15 cellular contexts compared by ENCODE assay signal in genomic region chr2:158618859-158619490, GRCh38.
DNase-seq lines count a peak whose midpoint lies in the region; ATAC-seq, FAIRE-seq and TF ChIP-seq lines count a peak whose summit lies in the region.
"Had no signal": no experiment of that assay in that cellular context is flagged by ENCODE, and none has a peak within 500 bp of the region (broad histone marks: within the 10 kb centered on the region; RNA-seq: fewer than 3 reads in every experiment).

No MANE protein-coding gene starts in this region.

- no peaks in the 10 kb centered on the region for H3K9me2 ChIP-seq in GM23248 (ENCODE audit: insufficient read depth)

- FAIRE-seq in GM19239 (lab: Jason Lieb, UNC): no peak

- no peaks in the 10 kb centered on the region for H3K27me3 Mint-ChIP-seq in osteocyte (ENCODE audit: unreplicated experiment)
- H3K27me3 Mint-ChIP-seq: activated CD4-positive, alpha-beta T cell treated with anti-CD3 and anti-CD28 coated beads, Interleukin-2, amount 10 ng/mL, durations not matched to agents 7 days and 5 days; CD4-positive, CD25-positive, alpha-beta regulatory T cell; IgD-negative memory B cell; natural killer cell treated with Interleukin-12 subunit alpha and Interleukin-12 subunit beta and Interleukin-15 and Interleukin-18, amount 100 ng/mL, for 72 hours had no signal

- no peaks in the 10 kb centered on the region for H3K79me2 ChIP-seq in GM23248 (ENCODE audit: insufficient read depth)

- 89 to 92% methylated on average over 4 of the region's 4 CpGs for WGBS in GM23248 (ENCODE audit: low coverage in 1 of 2, low lambda C conversion rate in 2 of 2, missing lambda C conversion rate in 2 of 2), 2 experiments

- no peaks in the 10 kb centered on the region for H3K27me3 ChIP-seq in GM23248 (replicated peaks; ENCODE audit: insufficient read depth)

- H3K4me2 ChIP-seq in GM23248 (ENCODE audit: unreplicated experiment): no peak overlapping the region

- in situ Hi-C loops in GM23248 (cut with MboI): no loop called here

- H4K20me1 ChIP-seq in GM23248 (ENCODE audit: insufficient read depth): no peaks in the 10 kb centered on the region

- TF ChIP-seq CTCF in fibroblast of pulmonary artery (IDR thresholded peaks at IDR 0.05; ENCODE audit: low read length, missing control alignments) (no peak), osteocyte (IDR thresholded peaks at IDR 0.05) (no peak)

- H3K9me3 Mint-ChIP-seq in osteocyte (ENCODE audit: unreplicated experiment): no peaks in the 10 kb centered on the region
- H3K9me3 Mint-ChIP-seq: activated CD4-positive, alpha-beta T cell treated with anti-CD3 and anti-CD28 coated beads, Interleukin-2, amount 10 ng/mL, durations not matched to agents 7 days and 5 days; CD4-positive, CD25-positive, alpha-beta regulatory T cell; IgD-negative memory B cell; natural killer cell treated with Interleukin-12 subunit alpha and Interleukin-12 subunit beta and Interleukin-15 and Interleukin-18, amount 100 ng/mL, for 72 hours had no signal

- H3K27ac ChIP-seq in GM23248: no peak overlapping the region

- H3K36me3 ChIP-seq in GM23248 (ENCODE audit: low read depth): peaks cover 16% of the 10 kb centered on the region; the same call in 1 of the 2 replicates

- peaks cover 8% of the 10 kb centered on the region for H3K4me1 Mint-ChIP-seq in osteocyte (ENCODE audit: unreplicated experiment)

- no peak overlapping the region for H2AFZ ChIP-seq in GM23248

- DNase-seq in GM23248 (peak; percentile 26), RPMI7951 (ENCODE audit: low read depth) (peak; percentile 7), fibroblast of pulmonary artery (ENCODE audit: low read depth) (peak; percentile 29), osteocyte (ENCODE audit: extremely low spot score, unreplicated experiment) (no peak), NCI-H446 treated with DMSO at 0.1 percent for 48 hours (lab: John Stamatoyannopoulos, UW) (no peak), GM19239 (ENCODE audit: insufficient read length, low spot score) (no peak)
- DNase-seq: activated CD4-positive, alpha-beta T cell treated with anti-CD3 and anti-CD28 coated beads, Interleukin-2, amount 10 ng/mL, durations not matched to agents 7 days and 5 days; amygdala; NCI-H1436; NCI-H524 treated with DMSO at 0.1 percent for 48 hours had no signal

- peaks cover 42% of the 10 kb centered on the region for H3K36me3 Mint-ChIP-seq in osteocyte (ENCODE audit: unreplicated experiment)

- no peaks in the 10 kb centered on the region for H3K9me3 ChIP-seq in GM23248 (ENCODE audit: low read depth)

- H3K9ac ChIP-seq in GM23248: no peak overlapping the region

- ATAC-seq in GM19455 (IDR thresholded peaks at IDR 0.05; ENCODE audit: unreplicated experiment): no peak
- no peak for ATAC-seq in GM18520 (IDR thresholded peaks at IDR 0.05; ENCODE audit: unreplicated experiment)

- H3K4me1 ChIP-seq in GM23248 (ENCODE audit: insufficient read depth): peaks cover 7% of the 10 kb centered on the region

- 0 out of 2 replicates have a peak, but pooled peaks cover 7% of the 10 kb centered on the region for H3F3A ChIP-seq in GM23248 (ENCODE audit: insufficient read depth)

- peak overlapping the region; percentile 64 for H3K27ac Mint-ChIP-seq in osteocyte (ENCODE audit: unreplicated experiment)
- H3K27ac Mint-ChIP-seq: activated CD4-positive, alpha-beta T cell treated with anti-CD3 and anti-CD28 coated beads, Interleukin-2, amount 10 ng/mL, durations not matched to agents 7 days and 5 days; CD4-positive, CD25-positive, alpha-beta regulatory T cell; IgD-negative memory B cell; natural killer cell treated with Interleukin-12 subunit alpha and Interleukin-12 subunit beta and Interleukin-15 and Interleukin-18, amount 100 ng/mL, for 72 hours had no signal

- H3K4me3 ChIP-seq in GM23248: no peak overlapping the region
- no peak overlapping the region for H3K4me3 ChIP-seq in fibroblast of pulmonary artery (replicated peaks; ENCODE audit: low read depth, low read length)

- no peak overlapping the region for H3K4me3 Mint-ChIP-seq in osteocyte (ENCODE audit: unreplicated experiment)
- H3K4me3 Mint-ChIP-seq: activated CD4-positive, alpha-beta T cell treated with anti-CD3 and anti-CD28 coated beads, Interleukin-2, amount 10 ng/mL, durations not matched to agents 7 days and 5 days; CD4-positive, CD25-positive, alpha-beta regulatory T cell; IgD-negative memory B cell; natural killer cell treated with Interleukin-12 subunit alpha and Interleukin-12 subunit beta and Interleukin-15 and Interleukin-18, amount 100 ng/mL, for 72 hours had no signal

Comparison
In these comparisons a context has a peak if more than half of its experiments do, and no peak if none do; other contexts are left out.
1. DNase-seq: peak in GM23248 (single experiment), RPMI7951 (single experiment) and fibroblast of pulmonary artery (single experiment); none in osteocyte (single experiment), NCI-H446 treated with DMSO at 0.1 percent for 48 hours (single experiment) and GM19239 (single experiment).